Comparison of ENCODE assay signal across 9 cellular contexts in the genomic region with DNA sequence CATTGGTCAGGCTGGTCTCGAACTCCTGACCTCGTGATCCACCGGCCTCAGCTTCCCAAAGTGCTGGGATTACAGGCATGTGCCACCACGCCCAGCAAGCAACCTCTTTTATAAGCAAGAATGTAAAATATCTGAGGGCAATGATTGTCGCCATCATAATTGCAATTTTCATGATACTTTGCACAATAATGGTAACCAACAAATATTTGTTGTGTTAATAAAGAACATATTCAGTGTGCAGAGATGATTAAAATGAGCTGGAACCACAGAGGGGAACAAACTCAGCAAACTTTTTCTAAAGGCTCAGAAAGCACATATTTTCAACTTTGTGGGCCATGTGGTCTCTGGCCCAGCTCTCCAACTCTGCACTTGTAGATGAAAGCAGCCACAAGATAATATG.
"Had no signal": no experiment of that assay in that cellular context is flagged by ENCODE, and none has a peak within 500 bp of the region (broad histone marks: within the 10 kb centered on the region; RNA-seq: fewer than 3 reads in every experiment).

No MANE protein-coding gene starts in this region.

- H3K4me3 ChIP-seq: GM23248, HAP-1 had no signal

- H3K36me3 ChIP-seq: HAP-1 had no signal

- H3K9me3 Mint-ChIP-seq: HFFc6, IgD-negative memory B cell had no signal

- H3K4me1 Mint-ChIP-seq: IgD-negative memory B cell had no signal

- H3K36me3 Mint-ChIP-seq: IgD-negative memory B cell had no signal

- ATAC-seq: HCT116, HepG2 had no signal

- H3K9me3 ChIP-seq: HAP-1 had no signal

- H3K27ac Mint-ChIP-seq: HFFc6, IgD-negative memory B cell had no signal

- H3K27ac ChIP-seq: GM23248, HL-60 had no signal

- DNase-seq: GM23248, GOT3, H7, HFFc6 had no signal

- H2AFZ ChIP-seq: GM23248 had no signal

- FAIRE-seq: HepG2 had no signal

- H3K4me3 Mint-ChIP-seq: HFFc6, IgD-negative memory B cell had no signal

- H3K9ac ChIP-seq: GM23248 had no signal
